In the genomic region with DNA sequence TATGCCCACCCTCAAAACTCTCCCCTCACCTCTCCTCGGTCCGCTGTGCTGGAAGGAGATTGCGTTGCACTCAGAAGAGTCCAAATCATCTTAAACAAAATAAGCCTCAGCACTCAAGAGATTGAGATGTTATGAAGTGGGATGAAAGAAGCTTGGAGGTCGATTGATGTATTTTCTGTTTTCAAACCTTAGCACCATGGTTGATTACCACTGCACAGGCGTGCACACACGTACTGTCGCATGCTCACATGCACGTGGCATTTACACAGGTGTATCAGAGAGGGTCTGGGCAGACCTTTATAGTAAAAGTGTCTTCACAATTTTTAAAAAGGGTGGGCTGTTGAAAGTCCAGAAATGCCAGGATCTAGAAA, we compare ENCODE assay signal across 1 cellular context.
TF ChIP-seq lines count a peak whose summit lies in the region.

No MANE protein-coding gene starts in this region.

TF ChIP-seq in SK-N-SH, 30 proteins besides CTCF, POLR2A, EP300 and RAD21 (continued from another document):
- TF ChIP-seq, protein P1, sequence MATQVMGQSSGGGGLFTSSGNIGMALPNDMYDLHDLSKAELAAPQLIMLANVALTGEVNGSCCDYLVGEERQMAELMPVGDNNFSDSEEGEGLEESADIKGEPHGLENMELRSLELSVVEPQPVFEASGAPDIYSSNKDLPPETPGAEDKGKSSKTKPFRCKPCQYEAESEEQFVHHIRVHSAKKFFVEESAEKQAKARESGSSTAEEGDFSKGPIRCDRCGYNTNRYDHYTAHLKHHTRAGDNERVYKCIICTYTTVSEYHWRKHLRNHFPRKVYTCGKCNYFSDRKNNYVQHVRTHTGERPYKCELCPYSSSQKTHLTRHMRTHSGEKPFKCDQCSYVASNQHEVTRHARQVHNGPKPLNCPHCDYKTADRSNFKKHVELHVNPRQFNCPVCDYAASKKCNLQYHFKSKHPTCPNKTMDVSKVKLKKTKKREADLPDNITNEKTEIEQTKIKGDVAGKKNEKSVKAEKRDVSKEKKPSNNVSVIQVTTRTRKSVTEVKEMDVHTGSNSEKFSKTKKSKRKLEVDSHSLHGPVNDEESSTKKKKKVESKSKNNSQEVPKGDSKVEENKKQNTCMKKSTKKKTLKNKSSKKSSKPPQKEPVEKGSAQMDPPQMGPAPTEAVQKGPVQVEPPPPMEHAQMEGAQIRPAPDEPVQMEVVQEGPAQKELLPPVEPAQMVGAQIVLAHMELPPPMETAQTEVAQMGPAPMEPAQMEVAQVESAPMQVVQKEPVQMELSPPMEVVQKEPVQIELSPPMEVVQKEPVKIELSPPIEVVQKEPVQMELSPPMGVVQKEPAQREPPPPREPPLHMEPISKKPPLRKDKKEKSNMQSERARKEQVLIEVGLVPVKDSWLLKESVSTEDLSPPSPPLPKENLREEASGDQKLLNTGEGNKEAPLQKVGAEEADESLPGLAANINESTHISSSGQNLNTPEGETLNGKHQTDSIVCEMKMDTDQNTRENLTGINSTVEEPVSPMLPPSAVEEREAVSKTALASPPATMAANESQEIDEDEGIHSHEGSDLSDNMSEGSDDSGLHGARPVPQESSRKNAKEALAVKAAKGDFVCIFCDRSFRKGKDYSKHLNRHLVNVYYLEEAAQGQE (IDR thresholded peaks at IDR 0.05; ENCODE audit: low read depth, low read length), result no peak
- TF ChIP-seq FOXM1 (IDR thresholded peaks at IDR 0.05; ENCODE audit: low read depth) (no peak), EZH2phosphoT487 (IDR thresholded peaks at IDR 0.05; ENCODE audit: borderline replicate concordance, low read depth) (no peak), MEF2A (IDR thresholded peaks at IDR 0.05; ENCODE audit: borderline replicate concordance, low read depth) (no peak), RXRA (IDR thresholded peaks at IDR 0.05; ENCODE audit: borderline replicate concordance, low read depth) (no peak), FOSL2 (IDR thresholded peaks at IDR 0.05; ENCODE audit: borderline replicate concordance, low read depth) (no peak)
- TF ChIP-seq, protein P2, sequence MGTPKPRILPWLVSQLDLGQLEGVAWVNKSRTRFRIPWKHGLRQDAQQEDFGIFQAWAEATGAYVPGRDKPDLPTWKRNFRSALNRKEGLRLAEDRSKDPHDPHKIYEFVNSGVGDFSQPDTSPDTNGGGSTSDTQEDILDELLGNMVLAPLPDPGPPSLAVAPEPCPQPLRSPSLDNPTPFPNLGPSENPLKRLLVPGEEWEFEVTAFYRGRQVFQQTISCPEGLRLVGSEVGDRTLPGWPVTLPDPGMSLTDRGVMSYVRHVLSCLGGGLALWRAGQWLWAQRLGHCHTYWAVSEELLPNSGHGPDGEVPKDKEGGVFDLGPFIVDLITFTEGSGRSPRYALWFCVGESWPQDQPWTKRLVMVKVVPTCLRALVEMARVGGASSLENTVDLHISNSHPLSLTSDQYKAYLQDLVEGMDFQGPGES (IDR thresholded peaks at IDR 0.05; ENCODE audit: low read depth, low read length), result no peak
- TF ChIP-seq, protein P3, sequence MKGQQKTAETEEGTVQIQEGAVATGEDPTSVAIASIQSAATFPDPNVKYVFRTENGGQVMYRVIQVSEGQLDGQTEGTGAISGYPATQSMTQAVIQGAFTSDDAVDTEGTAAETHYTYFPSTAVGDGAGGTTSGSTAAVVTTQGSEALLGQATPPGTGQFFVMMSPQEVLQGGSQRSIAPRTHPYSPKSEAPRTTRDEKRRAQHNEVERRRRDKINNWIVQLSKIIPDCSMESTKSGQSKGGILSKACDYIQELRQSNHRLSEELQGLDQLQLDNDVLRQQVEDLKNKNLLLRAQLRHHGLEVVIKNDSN (IDR thresholded peaks at IDR 0.05; ENCODE audit: borderline replicate concordance, low read depth), result no peak
